ENCODE assay signal across 10 cellular contexts in the genomic region with DNA sequence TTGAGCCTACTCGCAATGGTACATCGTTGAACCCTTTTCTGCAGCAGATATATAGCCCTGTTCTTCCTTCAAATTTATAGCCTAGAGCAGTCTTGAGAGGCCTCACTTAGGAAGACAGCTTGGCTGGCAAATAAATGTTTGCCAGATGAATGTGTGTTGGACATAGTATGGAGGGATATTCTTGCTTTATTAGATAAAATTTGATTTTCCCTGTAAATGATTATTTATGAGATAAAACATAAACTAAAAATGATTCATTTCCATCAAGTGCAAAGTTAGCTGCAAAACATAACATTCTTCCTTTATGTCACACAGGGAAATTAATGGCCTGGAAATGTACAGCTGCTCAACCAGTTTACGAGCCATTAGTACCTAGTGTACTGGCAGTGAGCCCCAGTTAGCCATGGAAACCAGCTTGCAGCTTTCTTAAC.
DNase-seq lines count a peak whose midpoint lies in the region; ATAC-seq and TF ChIP-seq lines count a peak whose summit lies in the region.
"Had no signal": no experiment of that assay in that cellular context is flagged by ENCODE, and none has a peak within 500 bp of the region (broad histone marks: within the 10 kb centered on the region; RNA-seq: fewer than 3 reads in every experiment).

No MANE protein-coding gene starts in this region.

- H4K20me1 ChIP-seq in hepatocyte (ENCODE audit: insufficient read depth, poor library complexity, severe bottlenecking) = peaks cover 5% of the 10 kb centered on the region

- no peak for DNase-seq in CD4-positive, alpha-beta T cell
- DNase-seq in LHCN-M2 (ENCODE audit: low read depth) (peak; percentile 44), RWPE1 (ENCODE audit: low spot score) (no peak), hepatocyte (ENCODE audit: low spot score) (no peak), cardiac septum (ENCODE audit: low spot score) (no peak)
- DNase-seq in stimulated activated naive CD4-positive, alpha-beta T cell (lab: John Stamatoyannopoulos, UW) = no peak
- no peak for DNase-seq in effector CD4-positive, alpha-beta T cell
- DNase-seq: activated CD4-positive, alpha-beta T cell treated with anti-CD3 and anti-CD28 coated beads, Interleukin-2, amount 10 ng/mL, durations not matched to agents 7 days and 5 days had no signal

- no peaks in the 10 kb centered on the region for H3K9me3 ChIP-seq in CD4-positive, alpha-beta T cell (ENCODE audit: control insufficient read depth, low read length)
- H3K9me3 ChIP-seq in hepatocyte (ENCODE audit: low read depth) = no peaks in the 10 kb centered on the region

- H3K4me3 Mint-ChIP-seq in CD4-positive, alpha-beta T cell = no peak overlapping the region
- H3K4me3 Mint-ChIP-seq: activated CD4-positive, alpha-beta T cell treated with anti-CD3 and anti-CD28 coated beads, Interleukin-2, amount 10 ng/mL, durations not matched to agents 7 days and 5 days had no signal

- H3K4me1 Mint-ChIP-seq in CD4-positive, alpha-beta T cell (ENCODE audit: low read depth) = peaks cover 93% of the 10 kb centered on the region

- H3K36me3 Mint-ChIP-seq in CD4-positive, alpha-beta T cell (ENCODE audit: low read depth) = no peaks in the 10 kb centered on the region

- no peak for ATAC-seq in CD4-positive, alpha-beta T cell (ENCODE audit: poor library complexity)
- ATAC-seq in GM21576 (IDR thresholded peaks at IDR 0.05; ENCODE audit: unreplicated experiment) = no peak

- H3K27ac ChIP-seq in CD4-positive, alpha-beta T cell (ENCODE audit: low read depth, low read length) = no peak overlapping the region
- H3K27ac ChIP-seq in RWPE1 = peak overlapping the region; percentile 85
- peak overlapping the region; percentile 50 for H3K27ac ChIP-seq in hepatocyte

- no peaks in the 10 kb centered on the region for H3K27me3 ChIP-seq in CD4-positive, alpha-beta T cell (ENCODE audit: control insufficient read depth, insufficient read depth, low read length)
- no peaks in the 10 kb centered on the region for H3K27me3 ChIP-seq in hepatocyte

- H3K9me2 ChIP-seq in hepatocyte (replicated peaks; ENCODE audit: insufficient read depth) = no peaks in the 10 kb centered on the region

- CTCF ChIA-PET in CD4-positive, alpha-beta T cell (lab: Charles Lee) = interaction anchor here (1.1 to 21.0 kb wide), 2 partner anchors 8 to 18 kb away, joined by 3 to 309 read pairs; no protein-coding TSS in a partner anchor
- CTCF ChIA-PET in RWPE1 (lab: Yijun Ruan, JAX) = interaction anchor here (1.0 to 2.3 kb wide), 2 partner anchors 12 to 20 kb away, joined by 3 to 28 read pairs; no protein-coding TSS in a partner anchor

- POLR2A ChIA-PET in CD4-positive, alpha-beta T cell (lab: Charles Lee) = interaction anchor here (0.7 to 1.6 kb wide), 4 partner anchors 13 to 338 kb away, joined by 3 to 4 read pairs (median 4); no protein-coding TSS in a partner anchor
- POLR2A ChIA-PET in RWPE1 (lab: Yijun Ruan, JAX; ENCODE audit: low non-redundant PET) = no interaction called here

- H3K27me3 Mint-ChIP-seq in CD4-positive, alpha-beta T cell = no peaks in the 10 kb centered on the region
- H3K27me3 Mint-ChIP-seq: activated CD4-positive, alpha-beta T cell treated with anti-CD3 and anti-CD28 coated beads, Interleukin-2, amount 10 ng/mL, durations not matched to agents 7 days and 5 days had no signal

- H3K4me3 ChIP-seq in hepatocyte = no peak overlapping the region
- H3K4me3 ChIP-seq: skin epidermis had no signal

- TF ChIP-seq CTCF in CD4-positive, alpha-beta T cell (IDR thresholded peaks at IDR 0.05) = no peak
- TF ChIP-seq CTCF in RWPE1 (conservative IDR thresholded peaks at IDR 0.05; ENCODE audit: low read depth) (no peak), hepatocyte (IDR thresholded peaks at IDR 0.05; ENCODE audit: poor library complexity) (no peak)

- H3K36me3 ChIP-seq in hepatocyte (replicated peaks; ENCODE audit: insufficient read depth, low read depth) = no peaks in the 10 kb centered on the region

- 39% methylated on average over 3 of the region's 3 CpGs for WGBS in hepatocyte (ENCODE audit: low lambda C conversion rate, missing lambda C conversion rate)

- H2AFZ ChIP-seq in hepatocyte = no peak overlapping the region

- H3K9me3 Mint-ChIP-seq in CD4-positive, alpha-beta T cell = no peaks in the 10 kb centered on the region
- H3K9me3 Mint-ChIP-seq: activated CD4-positive, alpha-beta T cell treated with anti-CD3 and anti-CD28 coated beads, Interleukin-2, amount 10 ng/mL, durations not matched to agents 7 days and 5 days had no signal

- intact Hi-C loops in CD4-positive, alpha-beta T cell (cut with DNase I, micrococcal nuclease) = no loop called here
- intact Hi-C loops in cardiac septum (cut with DNase I) = no loop called here

- peak overlapping the region; percentile 47 for H3K4me2 ChIP-seq in hepatocyte

- peaks cover 91% of the 10 kb centered on the region for H3K79me2 ChIP-seq in hepatocyte

- H3K27ac Mint-ChIP-seq in CD4-positive, alpha-beta T cell = peak overlapping the region; percentile 90

- peaks cover 69% of the 10 kb centered on the region for H3K4me1 ChIP-seq in hepatocyte (ENCODE audit: insufficient read depth)
